Comparison of ENCODE assay signal across 29 cellular contexts in genomic region chr7:33745934-33746333, GRCh38.
DNase-seq lines count a peak whose midpoint lies in the region; ATAC-seq and TF ChIP-seq lines count a peak whose summit lies in the region.
"Had no signal": no experiment of that assay in that cellular context is flagged by ENCODE, and none has a peak within 500 bp of the region (broad histone marks: within the 10 kb centered on the region; RNA-seq: fewer than 3 reads in every experiment).

No MANE protein-coding gene starts in this region.

- no TSS peak for BruUV-seq in MCF 10A (replicated peaks; lab: Mats Ljungman, UMichigan)

- peaks cover 23% of the 10 kb centered on the region for H3K4me1 Mint-ChIP-seq in MCF 10A (ENCODE audit: insufficient read depth, unreplicated experiment)
- H3K4me1 Mint-ChIP-seq: memory B cell had no signal

- TF ChIP-seq CTCF in MCF 10A (IDR thresholded peaks at IDR 0.05; ENCODE audit: unreplicated experiment), result no peak
- no peak for TF ChIP-seq CTCF in breast epithelium (IDR thresholded peaks at IDR 0.05)
- TF ChIP-seq CTCF in fibroblast of mammary gland (conservative IDR thresholded peaks at IDR 0.05; ENCODE audit: control insufficient read depth, insufficient read depth, low read depth, low read length), result no peak

- H3K9me3 Mint-ChIP-seq in MCF 10A (ENCODE audit: unreplicated experiment), result no peaks in the 10 kb centered on the region
- H3K9me3 Mint-ChIP-seq: activated CD4-positive, alpha-beta memory T cell treated with anti-CD3 and anti-CD28 coated beads for 36 hours; activated naive CD4-positive, alpha-beta T cell treated with anti-CD3 and anti-CD28 coated beads for 36 hours; activated T-helper 1 cell treated with anti-CD3 and anti-CD28 coated beads, Interleukin-12 subunit alpha, Interleukin-12 subunit beta, Interleukin-2, Interleukin-4 antibody, amounts not matched to agents 30 ng/mL and 10 ng/mL and 1 ng/mL, durations not matched to agents 14 hours and 24 hours and 36 hours; CD8-positive, alpha-beta T cell; HFFc6; T-helper 2 cell treated with Interferon-gamma antibody and Interleukin-4, amounts not matched to agents 5 μg/mL and 100 μg/mL, for 36 hours had no signal

- POLR2A ChIA-PET in MCF 10A (lab: Yijun Ruan, JAX), result no interaction called here

- CTCF ChIA-PET in MCF 10A (lab: Yijun Ruan, JAX), result interaction anchor here (0.7 to 1.7 kb wide), 4 partner anchors 12 to 187 kb away, joined by 5 to 11 read pairs (median 5); no protein-coding TSS in a partner anchor

- no peak for TF ChIP-seq POLR2A in breast epithelium (IDR thresholded peaks at IDR 0.05)

- H3K27me3 ChIP-seq in breast epithelium (no peaks in the 10 kb centered on the region), H7 (ENCODE audit: control insufficient read depth, insufficient read depth, low read length) (no peaks in the 10 kb centered on the region)
- H3K27me3 ChIP-seq: body of pancreas, testis had no signal

- no peaks in the 10 kb centered on the region for H3K9me3 ChIP-seq in breast epithelium
- H3K9me3 ChIP-seq: body of pancreas, testis had no signal

- DNase-seq in MCF 10A (ENCODE audit: unreplicated experiment) (peak; percentile 57), breast epithelium (ENCODE audit: low spot score in 2 of 2) (no peak), RPMI7951 (ENCODE audit: low read depth) (peak; percentile 84), fibroblast of mammary gland (ENCODE audit: low read depth) (peak; percentile 69), COLO668 (lab: John Stamatoyannopoulos, UW; ENCODE audit: unreplicated experiment) (no peak), NCI-H510A treated with DMSO at 0.1 percent for 48 hours (lab: John Stamatoyannopoulos, UW) (no peak), H7 (no peak)
- DNase-seq: 8988T; activated CD4-positive, alpha-beta memory T cell treated with anti-CD3 and anti-CD28 coated beads for 36 hours; activated CD4-positive, CD25-positive, alpha-beta regulatory T cell treated with anti-CD3 and anti-CD28 coated beads, Interleukin-2, amount 50 U/mL, for 72 hours; activated naive CD4-positive, alpha-beta T cell treated with anti-CD3 and anti-CD28 coated beads for 36 hours; AML-193; body of pancreas; CD8-positive, alpha-beta T cell; cerebellar nuclear complex; DMS 273 treated with DMSO at 0.1 percent for 48 hours; HFFc6; NCI-H1092; NCI-H1694; NCI-H510A; retina; small intestine; stimulated activated naive CD4-positive, alpha-beta T cell treated with Interleukin-2 at 50 U/mL for 16 hours; testis had no signal

- H3K4me3 ChIP-seq in breast epithelium, result no peak overlapping the region
- H3K4me3 ChIP-seq in fibroblast of mammary gland (ENCODE audit: control insufficient read depth, low read depth, low read length), result no peak overlapping the region
- H3K4me3 ChIP-seq in H7 (ENCODE audit: insufficient read depth, low read depth, low read length), result no peak overlapping the region
- H3K4me3 ChIP-seq: body of pancreas, testis had no signal

- H3K4me1 ChIP-seq in breast epithelium, result no peaks in the 10 kb centered on the region
- H3K4me1 ChIP-seq: body of pancreas, parathyroid adenoma, testis had no signal

- intact Hi-C loops in MCF 10A (cut with micrococcal nuclease) (no loop called here), breast epithelium (cut with DNase I; ENCODE audit: low total_unique reads) (no loop called here)

- no peak for ATAC-seq in GM19328 (IDR thresholded peaks at IDR 0.05; ENCODE audit: unreplicated experiment)
- ATAC-seq: body of pancreas; CD8-positive, alpha-beta T cell had no signal

- H3K27ac ChIP-seq in breast epithelium, result no peak overlapping the region
- H3K27ac ChIP-seq: body of pancreas, parathyroid adenoma, testis had no signal

- peaks cover 5% of the 10 kb centered on the region for H3K36me3 Mint-ChIP-seq in MCF 10A (ENCODE audit: insufficient read depth, unreplicated experiment)
- H3K36me3 Mint-ChIP-seq: activated CD4-positive, alpha-beta memory T cell treated with anti-CD3 and anti-CD28 coated beads for 36 hours; CD8-positive, alpha-beta T cell had no signal

- no peak overlapping the region for H3K4me3 Mint-ChIP-seq in MCF 10A (ENCODE audit: unreplicated experiment)
- H3K4me3 Mint-ChIP-seq: activated CD4-positive, alpha-beta memory T cell treated with anti-CD3 and anti-CD28 coated beads for 36 hours; activated naive CD4-positive, alpha-beta T cell treated with anti-CD3 and anti-CD28 coated beads for 36 hours; activated T-helper 1 cell treated with anti-CD3 and anti-CD28 coated beads, Interleukin-12 subunit alpha, Interleukin-12 subunit beta, Interleukin-2, Interleukin-4 antibody, amounts not matched to agents 30 ng/mL and 10 ng/mL and 1 ng/mL, durations not matched to agents 14 hours and 24 hours and 36 hours; CD8-positive, alpha-beta T cell; HFFc6; memory B cell; T-helper 2 cell treated with Interferon-gamma antibody and Interleukin-4, amounts not matched to agents 5 μg/mL and 100 μg/mL, for 36 hours had no signal

- no peaks in the 10 kb centered on the region for H3K27me3 Mint-ChIP-seq in MCF 10A (ENCODE audit: insufficient read depth, unreplicated experiment)
- H3K27me3 Mint-ChIP-seq: activated CD4-positive, alpha-beta memory T cell treated with anti-CD3 and anti-CD28 coated beads for 36 hours had no signal

- no peaks in the 10 kb centered on the region for H3K36me3 ChIP-seq in breast epithelium
- H3K36me3 ChIP-seq in H7 (replicated peaks; ENCODE audit: control insufficient read depth, insufficient read depth, low read length), result no peaks in the 10 kb centered on the region

- H3K27ac Mint-ChIP-seq in MCF 10A (ENCODE audit: low read depth, unreplicated experiment), result no peak overlapping the region
- H3K27ac Mint-ChIP-seq: activated CD4-positive, alpha-beta memory T cell treated with anti-CD3 and anti-CD28 coated beads for 36 hours; activated naive CD4-positive, alpha-beta T cell treated with anti-CD3 and anti-CD28 coated beads for 36 hours; activated T-helper 1 cell treated with anti-CD3 and anti-CD28 coated beads, Interleukin-12 subunit alpha, Interleukin-12 subunit beta, Interleukin-2, Interleukin-4 antibody, amounts not matched to agents 30 ng/mL and 10 ng/mL and 1 ng/mL, durations not matched to agents 14 hours and 24 hours and 36 hours; CD8-positive, alpha-beta T cell; HFFc6; memory B cell; T-helper 2 cell treated with Interferon-gamma antibody and Interleukin-4, amounts not matched to agents 5 μg/mL and 100 μg/mL, for 36 hours had no signal

Comparison
In these comparisons a context has a peak if more than half of its experiments do, and no peak if none do; other contexts are left out.
1. DNase-seq: peak in MCF 10A (single experiment), RPMI7951 (single experiment) and fibroblast of mammary gland (single experiment); none in breast epithelium (0 of 2), COLO668 (single experiment), NCI-H510A treated with DMSO at 0.1 percent for 48 hours (single experiment) and H7 (single experiment).